In the genomic region with DNA sequence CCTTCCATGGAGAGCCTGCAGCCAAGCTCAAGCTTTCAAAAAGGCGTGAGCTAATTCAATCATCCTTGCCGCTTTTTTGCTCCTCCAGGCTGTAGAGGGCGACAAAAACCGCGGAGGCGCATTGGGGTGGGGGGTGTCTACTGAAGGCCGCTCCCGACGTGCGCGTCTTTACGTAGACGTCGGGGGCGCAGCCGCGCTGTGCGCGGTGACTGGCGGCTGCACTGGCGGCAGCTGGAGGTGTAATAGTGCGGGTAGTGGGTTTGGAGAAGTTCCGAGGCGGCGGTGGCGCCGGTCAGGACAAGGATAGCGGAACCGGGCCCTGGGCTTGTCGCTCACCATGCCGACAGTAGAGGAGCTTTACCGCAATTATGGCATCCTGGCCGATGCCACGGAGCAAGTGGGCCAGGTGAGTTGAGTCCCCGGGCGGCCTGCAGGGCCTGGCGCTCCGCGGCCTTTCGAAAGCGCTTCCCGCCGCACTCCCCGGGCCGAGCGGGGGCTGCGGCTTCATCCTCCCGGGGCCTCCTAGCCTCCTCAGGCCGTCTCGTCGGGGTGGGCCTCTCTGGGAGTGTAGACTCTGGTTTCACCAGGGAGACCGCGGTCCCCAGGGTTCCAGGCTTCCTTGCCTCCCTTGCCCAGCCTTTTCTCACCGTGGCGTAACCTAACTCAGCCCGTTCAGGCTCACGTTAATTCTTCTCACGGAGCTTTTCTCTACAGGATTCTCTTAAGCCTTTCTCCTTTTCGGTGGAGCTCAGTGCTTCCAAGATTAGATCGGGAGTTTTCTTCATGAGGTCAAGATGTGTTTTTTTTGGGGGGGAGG, we compare ENCODE assay signal across 8 cellular contexts. TPM values are rescaled to one million over a fixed set of nuclear protein-coding genes. Genes with fewer than 3 reads are reported as not detected.
DNase-seq lines count a peak whose midpoint lies in the region; ATAC-seq and TF ChIP-seq lines count a peak whose summit lies in the region.

A gene (plus strand): TSS at position 206 of the 817 bp plus-strand sequence. CDS start 132 bp downstream, at position 338.

- no peaks in the 10 kb centered on the region for H3K9me3 ChIP-seq in CD4-positive, alpha-beta memory T cell (ENCODE audit: control insufficient read depth in 1 of 2, low read length in 2 of 2)
- H3K9me3 ChIP-seq in liver (ENCODE audit: control insufficient read depth in 4 of 4, low read length in 3 of 4) = no peaks in the 10 kb centered on the region

- no peaks in the 10 kb centered on the region for H3K27me3 Mint-ChIP-seq in CD4-positive, alpha-beta memory T cell

- ATAC-seq in GM19438 (IDR thresholded peaks at IDR 0.05; ENCODE audit: low read depth, unreplicated experiment) (peak; percentile 97), HG03575 (IDR thresholded peaks at IDR 0.05; ENCODE audit: extremely low read depth, insufficient number of reproducible peaks, low FRiP score, unreplicated experiment) (peak; percentile 90)

- H3K27ac Mint-ChIP-seq in CD4-positive, alpha-beta memory T cell = peak within 1 kb of the TSS; percentile 89 to 99 (median 97)

- H3K9ac ChIP-seq in liver (ENCODE audit: low read depth in 1 of 2, low read length in 2 of 2) = peak within 1 kb of the TSS; percentile 80 to 82

- H3K4me3 Mint-ChIP-seq in CD4-positive, alpha-beta memory T cell = peak within 1 kb of the TSS; percentile 92 to 99 (median 97)

- intact Hi-C loops in CD4-positive, alpha-beta memory T cell (cut with micrococcal nuclease) = loop anchor here (1.0 to 2.0 kb wide), 4 partner anchors 46 to 569 kb away; a partner anchor contains a TSS
- intact Hi-C loops in dorsolateral prefrontal cortex (cut with DNase I) = loop anchor here (5.0 kb wide), 1 partner anchor 45 kb away; a partner anchor contains a TSS

- peak within 1 kb of the TSS; percentile 80 to 98 for H3K4me3 ChIP-seq in CD4-positive, alpha-beta memory T cell (ENCODE audit: low read length in 2 of 2)
- H3K4me3 ChIP-seq in dorsolateral prefrontal cortex (peak within 1 kb of the TSS; percentile 62 to 100 (median 97)), liver (ENCODE audit: low read depth in 1 of 3, low read length in 3 of 3) (peak within 1 kb of the TSS; percentile 86 to 97 (median 97))

- no peaks in the 10 kb centered on the region for H3K27me3 ChIP-seq in CD4-positive, alpha-beta memory T cell (ENCODE audit: insufficient read depth, low read length)
- H3K27me3 ChIP-seq in dorsolateral prefrontal cortex = no peaks in the 10 kb centered on the region
- no peaks in the 10 kb centered on the region for H3K27me3 ChIP-seq in liver (ENCODE audit: control insufficient read depth in 4 of 4, insufficient read depth in 4 of 4, low read length in 3 of 4)

- POLR2A ChIA-PET in CD4-positive, alpha-beta memory T cell (lab: Charles Lee; ENCODE audit: partially characterized antibody) = interaction anchor here (0.8 to 2.0 kb wide), 4 partner anchors 47 to 369 kb away, joined by 4 to 61 read pairs (median 6); a partner anchor contains a TSS

- peaks cover 35 to 55% (median 46%) of the 10 kb centered on the region in 4 donors for H3K4me1 Mint-ChIP-seq in CD4-positive, alpha-beta memory T cell

- H3K27ac ChIP-seq in CD4-positive, alpha-beta memory T cell (ENCODE audit: low read depth, low read length) = peak within 1 kb of the TSS; percentile 85
- peak within 1 kb of the TSS in 55 of 59 donors; percentile 36 to 93 (median 76) for H3K27ac ChIP-seq in dorsolateral prefrontal cortex
- peak within 1 kb of the TSS; percentile 61 to 77 for H3K27ac ChIP-seq in liver (ENCODE audit: low read depth in 1 of 2, low read length in 2 of 2)

- peak; percentile 71 to 79 for TF ChIP-seq RAD21 in liver (IDR thresholded peaks at IDR 0.05)

- TF ChIP-seq CTCF in dorsolateral prefrontal cortex (IDR thresholded peaks at IDR 0.05 in 54 of 56, conservative IDR thresholded peaks at IDR 0.05 in 2 of 56; ENCODE audit: low read depth in 1 of 56, partially characterized antibody in 56 of 56) (peak; percentile 63 to 93 (median 82)), liver (IDR thresholded peaks at IDR 0.05; ENCODE audit: low read depth, low read length, missing input control) (peak; percentile 78)

- under 1% methylated on average over 60 of the region's 60 CpGs for WGBS in liver

- peaks cover 0 to 17% of the 10 kb centered on the region in 2 donors for H3K36me3 Mint-ChIP-seq in CD4-positive, alpha-beta memory T cell

- peak; percentile 90 to 95 (median 91) for DNase-seq in CD4-positive, alpha-beta memory T cell
- DNase-seq in NCI-H82 (lab: John Stamatoyannopoulos, UW) (peak; percentile 97), dorsolateral prefrontal cortex (peak; percentile 84 to 94 (median 92))
- peak; percentile 91 to 92 for DNase-seq in activated CD4-positive, alpha-beta T cell treated with anti-CD3 and anti-CD28 coated beads, Interleukin-2, amount 50 U/mL, for 48 hours
- DNase-seq in stimulated activated CD4-positive, alpha-beta T cell treated with anti-CD3 and anti-CD28 coated beads, Interleukin-4, amount 100 ng/mL, for 24 hours = peak; percentile 94

- CTCF ChIA-PET in CD4-positive, alpha-beta memory T cell (lab: Charles Lee; ENCODE audit: partially characterized antibody) = interaction anchor here (0.6 to 3.5 kb wide), 14 partner anchors 8 to 572 kb away, joined by 3 to 59 read pairs (median 8); a partner anchor contains a TSS

- H3K9me3 Mint-ChIP-seq in CD4-positive, alpha-beta memory T cell = no peaks in the 10 kb centered on the region

- H3K36me3 ChIP-seq in CD4-positive, alpha-beta memory T cell (ENCODE audit: insufficient read depth, low read length) = no peaks in the 10 kb centered on the region
- peaks cover 0 to 2% (median 0%) of the 10 kb centered on the region in 4 donors for H3K36me3 ChIP-seq in liver (ENCODE audit: control insufficient read depth in 4 of 4, insufficient read depth in 3 of 4, low read depth in 1 of 4, low read length in 3 of 4)

- H3K4me1 ChIP-seq in CD4-positive, alpha-beta memory T cell (ENCODE audit: insufficient read depth, low read length) = peaks cover 44% of the 10 kb centered on the region
- peaks cover 5 to 25% (median 16%) of the 10 kb centered on the region in 4 donors for H3K4me1 ChIP-seq in liver (ENCODE audit: control insufficient read depth in 4 of 4, insufficient read depth in 4 of 4, low read length in 3 of 4)

TF ChIP-seq in liver, 16 proteins besides CTCF, POLR2A, EP300 and RAD21 (continues in another document):
- no peak for TF ChIP-seq FOXA2 (IDR thresholded peaks at IDR 0.05)
- peak; percentile 94 for TF ChIP-seq YY1 (IDR thresholded peaks at IDR 0.05)
- TF ChIP-seq, protein P1, sequence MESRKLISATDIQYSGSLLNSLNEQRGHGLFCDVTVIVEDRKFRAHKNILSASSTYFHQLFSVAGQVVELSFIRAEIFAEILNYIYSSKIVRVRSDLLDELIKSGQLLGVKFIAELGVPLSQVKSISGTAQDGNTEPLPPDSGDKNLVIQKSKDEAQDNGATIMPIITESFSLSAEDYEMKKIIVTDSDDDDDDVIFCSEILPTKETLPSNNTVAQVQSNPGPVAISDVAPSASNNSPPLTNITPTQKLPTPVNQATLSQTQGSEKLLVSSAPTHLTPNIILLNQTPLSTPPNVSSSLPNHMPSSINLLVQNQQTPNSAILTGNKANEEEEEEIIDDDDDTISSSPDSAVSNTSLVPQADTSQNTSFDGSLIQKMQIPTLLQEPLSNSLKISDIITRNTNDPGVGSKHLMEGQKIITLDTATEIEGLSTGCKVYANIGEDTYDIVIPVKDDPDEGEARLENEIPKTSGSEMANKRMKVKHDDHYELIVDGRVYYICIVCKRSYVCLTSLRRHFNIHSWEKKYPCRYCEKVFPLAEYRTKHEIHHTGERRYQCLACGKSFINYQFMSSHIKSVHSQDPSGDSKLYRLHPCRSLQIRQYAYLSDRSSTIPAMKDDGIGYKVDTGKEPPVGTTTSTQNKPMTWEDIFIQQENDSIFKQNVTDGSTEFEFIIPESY (IDR thresholded peaks at IDR 0.05) = peak; percentile 92
- peak; percentile 43 for TF ChIP-seq FOXA1 (IDR thresholded peaks at IDR 0.05)
- TF ChIP-seq JUND (IDR thresholded peaks at IDR 0.05) = no peak
- TF ChIP-seq TAF1 (conservative IDR thresholded peaks at IDR 0.05) = peak; percentile 49
- TF ChIP-seq, protein P2, sequence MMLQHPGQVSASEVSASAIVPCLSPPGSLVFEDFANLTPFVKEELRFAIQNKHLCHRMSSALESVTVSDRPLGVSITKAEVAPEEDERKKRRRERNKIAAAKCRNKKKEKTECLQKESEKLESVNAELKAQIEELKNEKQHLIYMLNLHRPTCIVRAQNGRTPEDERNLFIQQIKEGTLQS (IDR thresholded peaks at IDR 0.05) = no peak
- TF ChIP-seq GABPA (IDR thresholded peaks at IDR 0.05 in 1 of 2, conservative IDR thresholded peaks at IDR 0.05 in 1 of 2) = peak in 1 of 2 donors; percentile 82
- TF ChIP-seq EGR1 (IDR thresholded peaks at IDR 0.05; ENCODE audit: low read depth in 2 of 2) = peak in 1 of 2 donors; percentile 87
- no peak for TF ChIP-seq NR2F2 (IDR thresholded peaks at IDR 0.05)
- peak; percentile 26 to 35 for TF ChIP-seq RXRA (IDR thresholded peaks at IDR 0.05)
- peak; percentile 44 for TF ChIP-seq SP1 (IDR thresholded peaks at IDR 0.05)

RNA-seq across cellular contexts. Expression of the gene that starts here (rescaled TPM):
- total RNA-seq in CD4-positive, alpha-beta memory T cell = 100 to 1,000 TPM in 1 of 2 experiments, 10 to 100 TPM in 1; 93.7 to 101 TPM
- 100 to 1,000 TPM; 136 to 182 TPM for polyA plus RNA-seq in CD4-positive, alpha-beta memory T cell
- total RNA-seq in dorsolateral prefrontal cortex (100 to 1,000 TPM in 48 of 120 experiments, 10 to 100 TPM in 72; 45.0 to 128 (median 97.3) TPM), liver (10 to 100 TPM; 39.8 to 61.6 TPM)
- polyA plus RNA-seq in liver = 10 to 100 TPM; 23.0 to 28.6 TPM

Comparison
In these comparisons a context has a peak if more than half of its experiments do, and no peak if none do; other contexts are left out.
1. Peak in every context shown above with its lines: DNase-seq, ATAC-seq, H3K4me3 ChIP-seq and H3K27ac ChIP-seq.
2. RNA of the gene that starts here (polyA plus RNA-seq): 136 to 182 TPM in CD4-positive, alpha-beta memory T cell; 23.0 to 28.6 TPM in liver; every median in the first group is over 4 times any median in the second.